9 cellular contexts compared by ENCODE assay signal in the genomic region with DNA sequence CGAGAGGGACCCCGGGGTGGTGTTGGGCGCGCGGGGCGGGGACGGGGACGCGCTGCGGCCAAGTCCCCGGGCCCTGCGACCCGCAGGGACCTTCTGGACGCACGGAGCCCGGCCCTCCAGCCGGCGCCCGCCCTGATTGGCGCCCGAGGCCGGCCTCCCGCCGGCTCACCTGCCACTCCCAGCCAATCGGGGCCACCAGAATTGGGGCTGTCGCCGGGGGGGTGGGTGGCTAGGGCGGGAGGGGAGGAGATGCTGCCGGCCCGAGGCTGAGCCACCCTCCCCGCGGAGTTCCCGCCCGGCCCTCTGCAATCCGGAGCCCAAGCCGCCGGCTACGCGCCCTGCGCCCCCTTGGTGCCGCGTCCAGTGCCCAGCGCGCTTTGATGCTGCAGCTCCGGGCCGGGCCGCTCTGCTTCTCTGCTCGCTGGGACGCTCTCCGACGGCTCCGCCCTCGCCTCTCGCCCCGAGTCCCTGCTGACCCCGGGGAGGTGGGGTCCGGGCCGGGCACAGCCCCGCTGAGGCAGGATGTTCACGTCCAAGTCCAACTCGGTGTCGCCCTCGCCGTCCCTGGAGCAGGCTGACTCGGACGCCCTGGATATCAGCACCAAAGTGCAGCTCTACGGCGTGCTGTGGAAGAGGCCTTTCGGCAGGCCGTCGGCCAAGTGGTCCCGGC. TPM values are rescaled to one million over a fixed set of nuclear protein-coding genes. Genes with fewer than 3 reads are reported as not detected.
DNase-seq lines count a peak whose midpoint lies in the region; ATAC-seq, FAIRE-seq and TF ChIP-seq lines count a peak whose summit lies in the region.
"Had no signal": no experiment of that assay in that cellular context is flagged by ENCODE, and none has a peak within 500 bp of the region (broad histone marks: within the 10 kb centered on the region; RNA-seq: fewer than 3 reads in every experiment).

PLEKHD1 (plus strand) TSS at position 285 of the 670 bp plus-strand sequence; CDS start at position 523, 238 bp downstream.

- CTCF ChIA-PET in activated CD4-positive, alpha-beta T cell treated with anti-CD3 and anti-CD28 coated beads for 36 hours (lab: Charles Lee), result interaction anchor here (0.6 kb wide), 1 partner anchor 33 kb away, joined by 3 read pairs; no protein-coding TSS in a partner anchor
- CTCF ChIA-PET in activated CD4-positive, alpha-beta T cell treated with anti-CD3 and anti-CD28 coated beads, Interleukin-2, amount 10 ng/mL, durations not matched to agents 7 days and 5 days (lab: Charles Lee), result interaction anchor here (0.6 kb wide), 1 partner anchor 580 kb away, joined by 3 read pairs; no protein-coding TSS in a partner anchor

- peak; percentile 84 for FAIRE-seq in urothelium cell line (lab: Jason Lieb, UNC)

- peak; percentile 8 for DNase-seq in activated CD4-positive, alpha-beta T cell treated with anti-CD3 and anti-CD28 coated beads for 36 hours
- no peak for DNase-seq in activated CD4-positive, alpha-beta T cell treated with anti-CD3 and anti-CD28 coated beads, Interleukin-2, amount 10 ng/mL, durations not matched to agents 7 days and 5 days
- DNase-seq in coronary artery (ENCODE audit: low spot score) (no peak), memory B cell (ENCODE audit: low spot score in 2 of 2) (no peak), urothelium cell line (ENCODE audit: low spot score) (no peak), NCI-H446 (lab: John Stamatoyannopoulos, UW) (no peak), HCEC 1CT (no peak)

- H3K27me3 Mint-ChIP-seq in activated CD4-positive, alpha-beta T cell treated with anti-CD3 and anti-CD28 coated beads for 36 hours, result peaks cover 35% of the 10 kb centered on the region
- peaks cover 51% of the 10 kb centered on the region for H3K27me3 Mint-ChIP-seq in activated CD4-positive, alpha-beta T cell treated with anti-CD3 and anti-CD28 coated beads, Interleukin-2, amount 10 ng/mL, durations not matched to agents 7 days and 5 days
- peaks cover 18% of the 10 kb centered on the region for H3K27me3 Mint-ChIP-seq in memory B cell

- POLR2A ChIA-PET in activated CD4-positive, alpha-beta T cell treated with anti-CD3 and anti-CD28 coated beads for 36 hours (lab: Charles Lee), result no interaction called here
- POLR2A ChIA-PET in activated CD4-positive, alpha-beta T cell treated with anti-CD3 and anti-CD28 coated beads, Interleukin-2, amount 10 ng/mL, durations not matched to agents 7 days and 5 days (lab: Charles Lee), result interaction anchor here (0.6 kb wide), 1 partner anchor 56 kb away, joined by 9 read pairs; no protein-coding TSS in a partner anchor

- H3K4me3 ChIP-seq in coronary artery, result peak within 1 kb of the TSS; percentile 66

- no peak within 1 kb of the TSS for H3K27ac ChIP-seq in coronary artery
- H3K27ac ChIP-seq: adrenal gland had no signal

- H3K9me3 Mint-ChIP-seq in activated CD4-positive, alpha-beta T cell treated with anti-CD3 and anti-CD28 coated beads for 36 hours (ENCODE audit: low read depth), result no peaks in the 10 kb centered on the region
- no peaks in the 10 kb centered on the region for H3K9me3 Mint-ChIP-seq in activated CD4-positive, alpha-beta T cell treated with anti-CD3 and anti-CD28 coated beads, Interleukin-2, amount 10 ng/mL, durations not matched to agents 7 days and 5 days
- H3K9me3 Mint-ChIP-seq in memory B cell, result no peaks in the 10 kb centered on the region

- TF ChIP-seq CTCF in coronary artery (IDR thresholded peaks at IDR 0.05), result no peak

- intact Hi-C loops in activated CD4-positive, alpha-beta T cell treated with anti-CD3 and anti-CD28 coated beads for 36 hours (cut with DNase I, micrococcal nuclease), result no loop called here

- no peak within 1 kb of the TSS for H3K4me3 Mint-ChIP-seq in activated CD4-positive, alpha-beta T cell treated with anti-CD3 and anti-CD28 coated beads for 36 hours
- H3K4me3 Mint-ChIP-seq in activated CD4-positive, alpha-beta T cell treated with anti-CD3 and anti-CD28 coated beads, Interleukin-2, amount 10 ng/mL, durations not matched to agents 7 days and 5 days, result no peak within 1 kb of the TSS
- peak within 1 kb of the TSS; percentile 51 for H3K4me3 Mint-ChIP-seq in memory B cell

- ATAC-seq in activated CD4-positive, alpha-beta T cell treated with anti-CD3 and anti-CD28 coated beads for 36 hours, result peak; percentile 9
- ATAC-seq in memory B cell (ENCODE audit: low read depth) (no peak), GM19455 (IDR thresholded peaks at IDR 0.05; ENCODE audit: unreplicated experiment) (no peak)

- no peak within 1 kb of the TSS for H3K27ac Mint-ChIP-seq in activated CD4-positive, alpha-beta T cell treated with anti-CD3 and anti-CD28 coated beads for 36 hours
- no peak within 1 kb of the TSS for H3K27ac Mint-ChIP-seq in activated CD4-positive, alpha-beta T cell treated with anti-CD3 and anti-CD28 coated beads, Interleukin-2, amount 10 ng/mL, durations not matched to agents 7 days and 5 days
- no peak within 1 kb of the TSS for H3K27ac Mint-ChIP-seq in memory B cell

- H3K4me1 Mint-ChIP-seq in activated CD4-positive, alpha-beta T cell treated with anti-CD3 and anti-CD28 coated beads for 36 hours, result peaks cover 2% of the 10 kb centered on the region
- no peaks in the 10 kb centered on the region for H3K4me1 Mint-ChIP-seq in activated CD4-positive, alpha-beta T cell treated with anti-CD3 and anti-CD28 coated beads, Interleukin-2, amount 10 ng/mL, durations not matched to agents 7 days and 5 days
- peaks cover 5% of the 10 kb centered on the region for H3K4me1 Mint-ChIP-seq in memory B cell

- H3K36me3 Mint-ChIP-seq in activated CD4-positive, alpha-beta T cell treated with anti-CD3 and anti-CD28 coated beads for 36 hours (ENCODE audit: low read depth), result peaks cover 1% of the 10 kb centered on the region
- no peaks in the 10 kb centered on the region for H3K36me3 Mint-ChIP-seq in activated CD4-positive, alpha-beta T cell treated with anti-CD3 and anti-CD28 coated beads, Interleukin-2, amount 10 ng/mL, durations not matched to agents 7 days and 5 days (ENCODE audit: low read depth)
- H3K36me3 Mint-ChIP-seq in memory B cell, result no peaks in the 10 kb centered on the region

RNA-seq across cellular contexts. Expression of gene PLEKHD1, which starts in this region (rescaled TPM):
- total RNA-seq in activated CD4-positive, alpha-beta T cell treated with anti-CD3 and anti-CD28 coated beads for 36 hours, result under 1 TPM; 0.05 TPM
- under 1 TPM; 0.15 to 0.19 TPM for total RNA-seq in activated CD4-positive, alpha-beta T cell treated with anti-CD3 and anti-CD28 coated beads, Interleukin-2, amount 10 ng/mL, durations not matched to agents 7 days and 5 days

Comparison
In these comparisons a context has a peak if more than half of its experiments do, and no peak if none do; other contexts are left out.
1. Peak in DNase-seq and ATAC-seq in activated CD4-positive, alpha-beta T cell treated with anti-CD3 and anti-CD28 coated beads for 36 hours; RNA of the gene not detected or under 1 TPM.